ENCODE assay signal across 12 cellular contexts in the genomic region with DNA sequence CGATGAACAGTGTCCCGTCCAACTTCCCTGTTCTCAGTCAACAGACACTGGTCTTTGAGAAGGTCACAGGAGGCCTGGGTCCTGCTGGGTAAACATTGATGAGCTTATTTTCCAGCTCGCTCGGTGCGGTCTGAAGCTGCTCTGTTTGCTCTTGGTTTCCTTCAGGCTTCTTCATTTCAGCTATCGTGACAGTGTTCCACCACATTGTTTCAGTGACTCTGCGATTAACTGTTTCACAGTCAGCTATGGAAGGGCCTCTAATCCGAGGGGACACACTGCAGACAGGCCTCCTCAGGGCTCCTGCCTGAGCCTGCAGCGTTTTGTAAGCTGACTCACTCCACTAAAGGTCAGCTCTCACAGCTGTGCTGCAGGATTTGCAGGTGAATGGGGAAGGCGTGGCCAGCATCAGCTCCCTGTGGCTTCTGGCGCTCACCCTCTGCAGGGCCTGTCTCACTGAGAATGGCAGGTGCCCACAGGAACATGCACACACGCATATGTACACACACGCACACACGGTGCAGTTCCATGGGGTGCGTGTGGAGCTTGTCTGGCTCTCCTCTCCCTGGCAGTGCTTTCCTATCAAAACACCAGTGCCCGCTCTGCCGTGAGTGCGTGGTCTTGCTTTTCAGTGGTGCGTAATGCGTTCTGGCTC.
DNase-seq lines count a peak whose midpoint lies in the region; ATAC-seq and TF ChIP-seq lines count a peak whose summit lies in the region.
"Had no signal": no experiment of that assay in that cellular context is flagged by ENCODE, and none has a peak within 500 bp of the region (broad histone marks: within the 10 kb centered on the region; RNA-seq: fewer than 3 reads in every experiment).

No MANE protein-coding gene starts in this region.

- intact Hi-C loops in mucosa of descending colon (cut with DNase I, micrococcal nuclease), result no loop called here
- intact Hi-C loops in activated T-helper 1 cell treated with anti-CD3 and anti-CD28 coated beads, Interleukin-12 subunit alpha, Interleukin-12 subunit beta, Interleukin-2, Interleukin-4 antibody, amounts not matched to agents 30 ng/mL and 10 ng/mL and 1 ng/mL, durations not matched to agents 14 hours and 24 hours and 36 hours (cut with micrococcal nuclease), result no loop called here

- peak overlapping the region; percentile 2 for H3K9ac ChIP-seq in HUES6 (ENCODE audit: low read length)

- no peak overlapping the region for H3K27ac Mint-ChIP-seq in activated T-helper 1 cell treated with anti-CD3 and anti-CD28 coated beads, Interleukin-12 subunit alpha, Interleukin-12 subunit beta, Interleukin-2, Interleukin-4 antibody, amounts not matched to agents 30 ng/mL and 10 ng/mL and 1 ng/mL, durations not matched to agents 14 hours and 24 hours and 36 hours
- H3K27ac Mint-ChIP-seq: naive thymus-derived CD8-positive, alpha-beta T cell had no signal

- no peaks in the 10 kb centered on the region for H3K79me2 ChIP-seq in osteoblast (ENCODE audit: insufficient read depth, low read length)

- no peak for ATAC-seq in mucosa of descending colon
- ATAC-seq in HG03442 (IDR thresholded peaks at IDR 0.05; ENCODE audit: unreplicated experiment), result no peak
- ATAC-seq: naive thymus-derived CD8-positive, alpha-beta T cell had no signal

- TF ChIP-seq CTCF in epithelial cell of esophagus (IDR thresholded peaks at IDR 0.05; ENCODE audit: insufficient read depth, low read depth, low read length, missing control alignments), result no peak
- TF ChIP-seq CTCF in osteoblast (IDR thresholded peaks at IDR 0.05; ENCODE audit: extremely low read depth, low read depth, low read length), result no peak
- no peak for TF ChIP-seq CTCF in mucosa of descending colon (IDR thresholded peaks at IDR 0.05)

- no peak overlapping the region for H3K4me2 ChIP-seq in osteoblast (ENCODE audit: insufficient read depth, low read length)

- peaks cover 6% of the 10 kb centered on the region for H3K9me3 Mint-ChIP-seq in activated T-helper 1 cell treated with anti-CD3 and anti-CD28 coated beads, Interleukin-12 subunit alpha, Interleukin-12 subunit beta, Interleukin-2, Interleukin-4 antibody, amounts not matched to agents 30 ng/mL and 10 ng/mL and 1 ng/mL, durations not matched to agents 14 hours and 24 hours and 36 hours

- H4K20me1 ChIP-seq in osteoblast (ENCODE audit: insufficient read depth, low read length), result no peaks in the 10 kb centered on the region

- no peak overlapping the region for H3K4me3 ChIP-seq in HUES6 (ENCODE audit: low read depth, low read length)
- H3K4me3 ChIP-seq in epithelial cell of esophagus (ENCODE audit: low read length), result no peak overlapping the region
- H3K4me3 ChIP-seq in osteoblast (ENCODE audit: insufficient read depth, low read length), result no peak overlapping the region
- H3K4me3 ChIP-seq in mucosa of descending colon, result no peak overlapping the region
- H3K4me3 ChIP-seq: ascending aorta had no signal

- H3K27ac ChIP-seq in HUES6 (ENCODE audit: low read depth, low read length) (0 out of 2 replicates have a peak overlapping the region, but pooled peaks have one; percentile 15), osteoblast (ENCODE audit: low read depth, low read length) (no peak overlapping the region)
- H3K27ac ChIP-seq: ascending aorta had no signal

- H3K4me3 Mint-ChIP-seq in activated T-helper 1 cell treated with anti-CD3 and anti-CD28 coated beads, Interleukin-12 subunit alpha, Interleukin-12 subunit beta, Interleukin-2, Interleukin-4 antibody, amounts not matched to agents 30 ng/mL and 10 ng/mL and 1 ng/mL, durations not matched to agents 14 hours and 24 hours and 36 hours, result no peak overlapping the region
- H3K4me3 Mint-ChIP-seq: CD4-positive, alpha-beta memory T cell; naive thymus-derived CD8-positive, alpha-beta T cell had no signal

- DNase-seq in NCI-H345 (lab: John Stamatoyannopoulos, UW) (peak; percentile 91), epithelial cell of esophagus (ENCODE audit: low read depth) (peak; percentile 67), osteoblast (ENCODE audit: insufficient read length, low spot score, missing footprints) (peak; percentile 76), mucosa of descending colon (no peak)
- no peak for DNase-seq in activated T-helper 1 cell treated with anti-CD3 and anti-CD28 coated beads, Interleukin-12 subunit alpha, Interleukin-12 subunit beta, Interleukin-2, Interleukin-4 antibody, amounts not matched to agents 30 ng/mL and 10 ng/mL and 1 ng/mL, durations not matched to agents 14 hours and 24 hours and 36 hours (ENCODE audit: low spot score)
- DNase-seq: CD4-positive, alpha-beta memory T cell; naive thymus-derived CD8-positive, alpha-beta T cell; stimulated activated CD4-positive, alpha-beta T cell treated with anti-CD3 and anti-CD28 coated beads, Interleukin-12 subunit alpha, Interleukin-12 subunit beta, amount 100 ng/mL, for 4 hours; T1000 had no signal

- no peaks in the 10 kb centered on the region for H3K27me3 Mint-ChIP-seq in activated T-helper 1 cell treated with anti-CD3 and anti-CD28 coated beads, Interleukin-12 subunit alpha, Interleukin-12 subunit beta, Interleukin-2, Interleukin-4 antibody, amounts not matched to agents 30 ng/mL and 10 ng/mL and 1 ng/mL, durations not matched to agents 14 hours and 24 hours and 36 hours (ENCODE audit: insufficient read depth)

- peaks cover 25% of the 10 kb centered on the region for H3K9me3 ChIP-seq in HUES6 (ENCODE audit: control insufficient read depth, insufficient read depth, low read depth, low read length)
- H3K9me3 ChIP-seq in osteoblast (ENCODE audit: low read depth, low read length), result peaks cover 5% of the 10 kb centered on the region
- peaks cover 3% of the 10 kb centered on the region for H3K9me3 ChIP-seq in mucosa of descending colon
- H3K9me3 ChIP-seq: ascending aorta had no signal

- no peaks in the 10 kb centered on the region for H3K4me1 Mint-ChIP-seq in activated T-helper 1 cell treated with anti-CD3 and anti-CD28 coated beads, Interleukin-12 subunit alpha, Interleukin-12 subunit beta, Interleukin-2, Interleukin-4 antibody, amounts not matched to agents 30 ng/mL and 10 ng/mL and 1 ng/mL, durations not matched to agents 14 hours and 24 hours and 36 hours (ENCODE audit: low read depth)
- H3K4me1 Mint-ChIP-seq: CD4-positive, alpha-beta memory T cell had no signal

- no peak overlapping the region for H2AFZ ChIP-seq in osteoblast (ENCODE audit: low read length)

- H3K36me3 ChIP-seq in HUES6 (ENCODE audit: control insufficient read depth, insufficient read depth, low read length), result peaks cover 30% of the 10 kb centered on the region
- H3K36me3 ChIP-seq in osteoblast (ENCODE audit: insufficient read depth, low read length), result no peaks in the 10 kb centered on the region
- no peaks in the 10 kb centered on the region for H3K36me3 ChIP-seq in mucosa of descending colon (ENCODE audit: low read depth)
- H3K36me3 ChIP-seq: ascending aorta had no signal

- no peaks in the 10 kb centered on the region for H3K36me3 Mint-ChIP-seq in activated T-helper 1 cell treated with anti-CD3 and anti-CD28 coated beads, Interleukin-12 subunit alpha, Interleukin-12 subunit beta, Interleukin-2, Interleukin-4 antibody, amounts not matched to agents 30 ng/mL and 10 ng/mL and 1 ng/mL, durations not matched to agents 14 hours and 24 hours and 36 hours (ENCODE audit: low read depth)
- H3K36me3 Mint-ChIP-seq: CD4-positive, alpha-beta memory T cell had no signal

- H3K27me3 ChIP-seq in HUES6 (ENCODE audit: control insufficient read depth, insufficient read depth, low read length), result peaks cover 9% of the 10 kb centered on the region; the same call in 1 of the 2 replicates
- H3K27me3 ChIP-seq in osteoblast (ENCODE audit: insufficient read depth, low read length), result peaks cover 46% of the 10 kb centered on the region

- H3K4me1 ChIP-seq in HUES6 (ENCODE audit: control insufficient read depth, insufficient read depth, low read length) (peaks cover 40% of the 10 kb centered on the region), osteoblast (ENCODE audit: insufficient read depth, low read length) (no peaks in the 10 kb centered on the region), mucosa of descending colon (ENCODE audit: low read depth) (no peaks in the 10 kb centered on the region)
- H3K4me1 ChIP-seq: ascending aorta had no signal

Comparison
In these comparisons a context has a peak if more than half of its experiments do, and no peak if none do; other contexts are left out.
1. DNase-seq: peak in NCI-H345 (single experiment), epithelial cell of esophagus (single experiment) and osteoblast (single experiment); none in mucosa of descending colon (0 of 3) and activated T-helper 1 cell treated with anti-CD3 and anti-CD28 coated beads, Interleukin-12 subunit alpha, Interleukin-12 subunit beta, Interleukin-2, Interleukin-4 antibody, amounts not matched to agents 30 ng/mL and 10 ng/mL and 1 ng/mL, durations not matched to agents 14 hours and 24 hours and 36 hours (single experiment).